Comparison of ENCODE assay signal across 8 cellular contexts in genomic region chr13:77810430-77810829, GRCh38.
DNase-seq lines count a peak whose midpoint lies in the region; ATAC-seq, FAIRE-seq and TF ChIP-seq lines count a peak whose summit lies in the region.

No MANE protein-coding gene starts in this region.

- CTCF ChIA-PET in AG04450 (lab: Charles Lee) (interaction anchor here (0.6 to 1.9 kb wide), 14 partner anchors 9 to 799 kb away, joined by 3 to 22 read pairs (median 4); no protein-coding TSS in a partner anchor), OCI-LY7 (lab: Charles Lee; ENCODE audit: unreplicated experiment) (interaction anchor here (0.7 kb wide), 1 partner anchor 12 kb away, joined by 3 read pairs; no protein-coding TSS in a partner anchor)
- CTCF ChIA-PET in activated CD4-positive, alpha-beta memory T cell treated with anti-CD3 and anti-CD28 coated beads, Interleukin-2, amount 10 ng/mL, durations not matched to agents 7 days and 5 days (lab: Charles Lee), result interaction anchor here (0.6 to 1.9 kb wide), 5 partner anchors 9 to 311 kb away, joined by 3 to 10 read pairs (median 3); no protein-coding TSS in a partner anchor

- no peak overlapping the region for H3K27ac Mint-ChIP-seq in activated CD4-positive, alpha-beta memory T cell treated with anti-CD3 and anti-CD28 coated beads, Interleukin-2, amount 10 ng/mL, durations not matched to agents 7 days and 5 days
- H3K27ac Mint-ChIP-seq in osteocyte (ENCODE audit: unreplicated experiment), result no peak overlapping the region

- H3K27me3 ChIP-seq in AG04450 (ENCODE audit: control insufficient read depth, insufficient read depth, low read length) (no peaks in the 10 kb centered on the region), hepatocyte (no peaks in the 10 kb centered on the region)

- no peaks in the 10 kb centered on the region for H4K20me1 ChIP-seq in OCI-LY7 (ENCODE audit: insufficient read depth, low read length)
- H4K20me1 ChIP-seq in hepatocyte (ENCODE audit: insufficient read depth, poor library complexity, severe bottlenecking), result no peaks in the 10 kb centered on the region

- TF ChIP-seq CTCF in AG04450 (IDR thresholded peaks at IDR 0.05; ENCODE audit: low read depth, low read length) (peak; percentile 65), OCI-LY7 (conservative IDR thresholded peaks at IDR 0.05; ENCODE audit: low read length) (peak; percentile 76), hepatocyte (IDR thresholded peaks at IDR 0.05; ENCODE audit: poor library complexity) (peak; percentile 27), osteocyte (IDR thresholded peaks at IDR 0.05) (no peak)

- H3K4me3 ChIP-seq in AG04450 (ENCODE audit: low read depth, low read length) (no peak overlapping the region), OCI-LY7 (ENCODE audit: low read depth, low read length, poor library complexity, severe bottlenecking) (no peak overlapping the region), hepatocyte (no peak overlapping the region)

- intact Hi-C loops in OCI-LY7 (cut with micrococcal nuclease; ENCODE audit: unreplicated experiment), result no loop called here

- DNase-seq in AG04450 (ENCODE audit: low read depth, low spot score), result no peak
- peak; percentile 28 for DNase-seq in OCI-LY7 (ENCODE audit: low spot score)
- DNase-seq in hepatocyte (ENCODE audit: low spot score), result no peak
- DNase-seq in H54 (ENCODE audit: insufficient read length, low spot score), result no peak
- no peak for DNase-seq in activated CD4-positive, alpha-beta memory T cell treated with anti-CD3 and anti-CD28 coated beads, Interleukin-2, amount 10 ng/mL, durations not matched to agents 7 days and 5 days
- DNase-seq in osteocyte (ENCODE audit: extremely low spot score, unreplicated experiment), result no peak

- BruUV-seq in OCI-LY7 (replicated peaks; lab: Mats Ljungman, UMichigan), result no TSS peak

- H2AFZ ChIP-seq in OCI-LY7 (ENCODE audit: low read length) (no peak overlapping the region), hepatocyte (no peak overlapping the region)

- H3K9me3 Mint-ChIP-seq in activated CD4-positive, alpha-beta memory T cell treated with anti-CD3 and anti-CD28 coated beads, Interleukin-2, amount 10 ng/mL, durations not matched to agents 7 days and 5 days, result no peaks in the 10 kb centered on the region
- peaks cover 3% of the 10 kb centered on the region for H3K9me3 Mint-ChIP-seq in osteocyte (ENCODE audit: unreplicated experiment)

- no peaks in the 10 kb centered on the region for H3K4me1 Mint-ChIP-seq in activated CD4-positive, alpha-beta memory T cell treated with anti-CD3 and anti-CD28 coated beads, Interleukin-2, amount 10 ng/mL, durations not matched to agents 7 days and 5 days
- H3K4me1 Mint-ChIP-seq in osteocyte (ENCODE audit: unreplicated experiment), result no peaks in the 10 kb centered on the region

- no peak for TF ChIP-seq POLR2A in H54 (IDR thresholded peaks at IDR 0.05; ENCODE audit: low read depth, low read length)

- FAIRE-seq in H54 (lab: Jason Lieb, UNC), result no peak

- H3K4me2 ChIP-seq in OCI-LY7 (ENCODE audit: low read length) (no peak overlapping the region), hepatocyte (no peak overlapping the region)

- peak; percentile 88 for ATAC-seq in GM18498 (IDR thresholded peaks at IDR 0.05; ENCODE audit: unreplicated experiment)
- ATAC-seq in HG02938 (IDR thresholded peaks at IDR 0.05; ENCODE audit: unreplicated experiment), result peak; percentile 97

- peaks cover 11% of the 10 kb centered on the region for H3K27me3 Mint-ChIP-seq in activated CD4-positive, alpha-beta memory T cell treated with anti-CD3 and anti-CD28 coated beads, Interleukin-2, amount 10 ng/mL, durations not matched to agents 7 days and 5 days
- H3K27me3 Mint-ChIP-seq in osteocyte (ENCODE audit: unreplicated experiment), result no peaks in the 10 kb centered on the region

- H3K79me2 ChIP-seq in OCI-LY7 (ENCODE audit: insufficient read depth, low read depth, low read length) (no peaks in the 10 kb centered on the region), hepatocyte (no peaks in the 10 kb centered on the region)

- H3K9me2 ChIP-seq in OCI-LY7 (ENCODE audit: insufficient read depth, low read length) (no peaks in the 10 kb centered on the region), hepatocyte (replicated peaks; ENCODE audit: insufficient read depth) (no peaks in the 10 kb centered on the region)

- 60% methylated on average over 2 of the region's 2 CpGs for WGBS in hepatocyte (ENCODE audit: low lambda C conversion rate, missing lambda C conversion rate)

- H3K27ac ChIP-seq in AG04450 (ENCODE audit: low read depth, low read length) (no peak overlapping the region), OCI-LY7 (ENCODE audit: low read depth, low read length, poor library complexity, severe bottlenecking) (no peak overlapping the region), hepatocyte (no peak overlapping the region)

- H3K4me1 ChIP-seq in OCI-LY7 (ENCODE audit: insufficient read depth, low read length, poor library complexity, severe bottlenecking) (no peaks in the 10 kb centered on the region), hepatocyte (ENCODE audit: insufficient read depth) (no peaks in the 10 kb centered on the region)

- POLR2A ChIA-PET in AG04450 (lab: Yijun Ruan, JAX) (no interaction called here), OCI-LY7 (lab: Charles Lee) (interaction anchor here (0.6 kb wide), 1 partner anchor 213 kb away, joined by 3 read pairs; no protein-coding TSS in a partner anchor)
- POLR2A ChIA-PET in activated CD4-positive, alpha-beta memory T cell treated with anti-CD3 and anti-CD28 coated beads, Interleukin-2, amount 10 ng/mL, durations not matched to agents 7 days and 5 days (lab: Charles Lee), result no interaction called here

- no peak overlapping the region for H3K4me3 Mint-ChIP-seq in activated CD4-positive, alpha-beta memory T cell treated with anti-CD3 and anti-CD28 coated beads, Interleukin-2, amount 10 ng/mL, durations not matched to agents 7 days and 5 days
- H3K4me3 Mint-ChIP-seq in osteocyte (ENCODE audit: unreplicated experiment), result no peak overlapping the region

- H3K9me3 ChIP-seq in AG04450 (ENCODE audit: control insufficient read depth, insufficient read depth, low read length) (no peaks in the 10 kb centered on the region), OCI-LY7 (ENCODE audit: low read length) (no peaks in the 10 kb centered on the region), hepatocyte (ENCODE audit: low read depth) (no peaks in the 10 kb centered on the region)

- H3K36me3 Mint-ChIP-seq in activated CD4-positive, alpha-beta memory T cell treated with anti-CD3 and anti-CD28 coated beads, Interleukin-2, amount 10 ng/mL, durations not matched to agents 7 days and 5 days (ENCODE audit: low read depth), result no peaks in the 10 kb centered on the region
- no peaks in the 10 kb centered on the region for H3K36me3 Mint-ChIP-seq in osteocyte (ENCODE audit: unreplicated experiment)

- H3K36me3 ChIP-seq in OCI-LY7 (ENCODE audit: insufficient read depth, low read length), result no peaks in the 10 kb centered on the region
- no peaks in the 10 kb centered on the region for H3K36me3 ChIP-seq in hepatocyte (replicated peaks; ENCODE audit: insufficient read depth, low read depth)
